1 cellular context compared by ENCODE assay signal in genomic region chr1:28672971-28673370, GRCh38.
TF ChIP-seq lines count a peak whose summit lies in the region.

No MANE protein-coding gene starts in this region.

TF ChIP-seq in K562, 482 proteins besides CTCF, POLR2A, EP300 and RAD21:
- TF ChIP-seq TFE3 (CRISPR knock-in tag; IDR thresholded peaks at IDR 0.05) = peak; percentile 17; the same call in 1 of the 2 replicates
- 0 out of 2 replicates have a peak, but pooled peaks have one; percentile 44 for TF ChIP-seq ZBTB33 (CRISPR knock-in tag; IDR thresholded peaks at IDR 0.05)
